ENCODE assay signal across 1 cellular context in the genomic region with DNA sequence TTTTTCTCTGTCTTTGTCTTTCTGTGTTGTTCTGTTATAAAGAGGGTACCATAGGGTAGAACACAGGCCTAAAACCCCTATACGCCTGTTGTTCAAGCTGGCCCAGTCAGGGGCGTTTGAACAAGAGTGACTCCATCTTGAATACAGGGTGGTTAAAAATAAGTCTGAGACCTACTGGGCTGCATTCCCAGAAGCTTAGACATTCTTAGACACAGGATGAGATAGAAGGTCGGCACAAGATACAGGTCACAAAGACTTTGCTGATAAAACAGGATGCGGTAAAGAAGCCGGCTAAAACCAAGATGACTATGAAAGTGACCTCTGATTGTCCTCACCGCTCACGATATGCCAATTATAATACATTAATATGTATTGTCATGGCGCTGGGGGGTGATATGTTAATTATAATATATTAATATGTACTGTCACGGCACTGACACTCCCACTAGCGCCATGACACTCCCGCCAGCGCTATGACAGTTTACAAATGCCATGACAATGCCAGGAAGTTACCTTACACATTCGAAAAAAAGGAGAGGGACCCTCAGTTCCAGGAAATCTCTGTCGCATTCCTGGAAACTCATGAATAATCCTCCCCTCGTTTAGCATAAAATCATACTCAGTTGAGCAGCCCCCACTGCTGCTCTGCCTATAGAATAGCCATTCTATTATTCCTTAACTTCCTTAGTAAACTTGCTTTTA.
TF ChIP-seq lines count a peak whose summit lies in the region.

No MANE protein-coding gene starts in this region.

TF ChIP-seq in K562, 482 proteins besides CTCF, POLR2A, EP300 and RAD21 (continued from another document and continues in another):
- TF ChIP-seq, protein P1, sequence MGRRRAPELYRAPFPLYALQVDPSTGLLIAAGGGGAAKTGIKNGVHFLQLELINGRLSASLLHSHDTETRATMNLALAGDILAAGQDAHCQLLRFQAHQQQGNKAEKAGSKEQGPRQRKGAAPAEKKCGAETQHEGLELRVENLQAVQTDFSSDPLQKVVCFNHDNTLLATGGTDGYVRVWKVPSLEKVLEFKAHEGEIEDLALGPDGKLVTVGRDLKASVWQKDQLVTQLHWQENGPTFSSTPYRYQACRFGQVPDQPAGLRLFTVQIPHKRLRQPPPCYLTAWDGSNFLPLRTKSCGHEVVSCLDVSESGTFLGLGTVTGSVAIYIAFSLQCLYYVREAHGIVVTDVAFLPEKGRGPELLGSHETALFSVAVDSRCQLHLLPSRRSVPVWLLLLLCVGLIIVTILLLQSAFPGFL (CRISPR knock-in tag; IDR thresholded peaks at IDR 0.05) = no peak
- TF ChIP-seq, protein P2, sequence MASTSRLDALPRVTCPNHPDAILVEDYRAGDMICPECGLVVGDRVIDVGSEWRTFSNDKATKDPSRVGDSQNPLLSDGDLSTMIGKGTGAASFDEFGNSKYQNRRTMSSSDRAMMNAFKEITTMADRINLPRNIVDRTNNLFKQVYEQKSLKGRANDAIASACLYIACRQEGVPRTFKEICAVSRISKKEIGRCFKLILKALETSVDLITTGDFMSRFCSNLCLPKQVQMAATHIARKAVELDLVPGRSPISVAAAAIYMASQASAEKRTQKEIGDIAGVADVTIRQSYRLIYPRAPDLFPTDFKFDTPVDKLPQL (IDR thresholded peaks at IDR 0.05; ENCODE audit: extremely low read depth, insufficient read length) = no peak
- TF ChIP-seq, protein P3, sequence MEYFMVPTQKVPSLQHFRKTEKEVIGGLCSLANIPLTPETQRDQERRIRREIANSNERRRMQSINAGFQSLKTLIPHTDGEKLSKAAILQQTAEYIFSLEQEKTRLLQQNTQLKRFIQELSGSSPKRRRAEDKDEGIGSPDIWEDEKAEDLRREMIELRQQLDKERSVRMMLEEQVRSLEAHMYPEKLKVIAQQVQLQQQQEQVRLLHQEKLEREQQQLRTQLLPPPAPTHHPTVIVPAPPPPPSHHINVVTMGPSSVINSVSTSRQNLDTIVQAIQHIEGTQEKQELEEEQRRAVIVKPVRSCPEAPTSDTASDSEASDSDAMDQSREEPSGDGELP (CRISPR knock-in tag; IDR thresholded peaks at IDR 0.05; ENCODE audit: borderline replicate concordance) = no peak
- TF ChIP-seq KLF10 (CRISPR knock-in tag; IDR thresholded peaks at IDR 0.05) (peak; percentile 97), TRIM28 (IDR thresholded peaks at IDR 0.05) (no peak), CCNT2 (IDR thresholded peaks at IDR 0.05; ENCODE audit: borderline replicate concordance, extremely low read depth, insufficient read length, low read depth, low read length) (no peak), ARID1B (IDR thresholded peaks at IDR 0.05) (0 out of 2 replicates have a peak, but pooled peaks have one; percentile 26), LEF1 (IDR thresholded peaks at IDR 0.05) (no peak), ADNP (tag; IDR thresholded peaks at IDR 0.05) (no peak), FOXJ3 (CRISPR knock-in tag; IDR thresholded peaks at IDR 0.05) (no peak), KHSRP (IDR thresholded peaks at IDR 0.05) (no peak), COPS2 (conservative IDR thresholded peaks at IDR 0.05) (no peak), NFIC (IDR thresholded peaks at IDR 0.05) (no peak), SLC30A9 (CRISPR knock-in tag; IDR thresholded peaks at IDR 0.05) (no peak), ZNF12 (CRISPR knock-in tag; IDR thresholded peaks at IDR 0.05) (no peak), RBM14 (IDR thresholded peaks at IDR 0.05; ENCODE audit: borderline replicate concordance, insufficient read depth, low read depth, low read length) (no peak), U2AF1 (optimal IDR thresholded peaks at IDR 0.05; ENCODE audit: low read depth, low read length) (no peak), TAF1 (IDR thresholded peaks at IDR 0.05; ENCODE audit: control insufficient read depth, extremely low read depth, insufficient read depth, low read length, severe bottlenecking) (no peak), ZNF717 (CRISPR knock-in tag; IDR thresholded peaks at IDR 0.05) (peak; percentile 81; the same call in 1 of the 2 replicates), ZNF174 (CRISPR knock-in tag; IDR thresholded peaks at IDR 0.05) (peak; percentile 100), EP400 (IDR thresholded peaks at IDR 0.05) (no peak), POLR2B (IDR thresholded peaks at IDR 0.05; ENCODE audit: low read depth, partially characterized antibody) (no peak), CC2D1A (IDR thresholded peaks at IDR 0.05) (no peak), ZNF431 (CRISPR knock-in tag; IDR thresholded peaks at IDR 0.05) (no peak), JUN (IDR thresholded peaks at IDR 0.05; ENCODE audit: borderline replicate concordance, low read depth, low read length) (no peak), JUN (CRISPR knock-in tag; IDR thresholded peaks at IDR 0.05; ENCODE audit: borderline replicate concordance) (no peak), SMAD1 (IDR thresholded peaks at IDR 0.05; ENCODE audit: low read depth, low read length, partially characterized antibody) (no peak), SIN3A (IDR thresholded peaks at IDR 0.05; ENCODE audit: borderline replicate concordance in 2 of 2, control insufficient read depth in 1 of 2, low read depth in 2 of 2, low read length in 2 of 2) (no peak), STAT5B (CRISPR knock-in tag; IDR thresholded peaks at IDR 0.05) (peak; percentile 98), ZNF140 (CRISPR knock-in tag; IDR thresholded peaks at IDR 0.05) (no peak), ILK (tag; IDR thresholded peaks at IDR 0.05; ENCODE audit: borderline replicate concordance, low read depth) (peak; percentile 97), ZC3H4 (CRISPR knock-in tag; IDR thresholded peaks at IDR 0.05; ENCODE audit: borderline replicate concordance) (no peak), SRSF9 (IDR thresholded peaks at IDR 0.05; ENCODE audit: borderline replicate concordance, low read depth, low read length) (no peak), ZNF133 (CRISPR knock-in tag; IDR thresholded peaks at IDR 0.05) (peak; percentile 99), TARDBP (IDR thresholded peaks at IDR 0.05) (no peak), TCF3 (CRISPR knock-in tag; IDR thresholded peaks at IDR 0.05) (no peak), ZSCAN29 (IDR thresholded peaks at IDR 0.05) (no peak), ZNF143 (CRISPR knock-in tag; IDR thresholded peaks at IDR 0.05) (no peak), SOX6 (IDR thresholded peaks at IDR 0.05) (peak; percentile 76), PRMT5 (CRISPR knock-in tag; IDR thresholded peaks at IDR 0.05) (no peak), MYC (IDR thresholded peaks at IDR 0.05; ENCODE audit: low read depth, low read length) (no peak), MYC (CRISPR knock-in tag; IDR thresholded peaks at IDR 0.05; ENCODE audit: borderline replicate concordance, low read depth) (peak; percentile 100), MEF2A (IDR thresholded peaks at IDR 0.05; ENCODE audit: control insufficient read depth, low read depth, low read length) (no peak), HMG20A (CRISPR knock-in tag; conservative IDR thresholded peaks at IDR 0.05) (peak; percentile 99), NR4A1 (CRISPR knock-in tag; IDR thresholded peaks at IDR 0.05) (peak; percentile 100), NR4A1 (tag; IDR thresholded peaks at IDR 0.05) (peak; percentile 100), TBL1XR1 (IDR thresholded peaks at IDR 0.05; ENCODE audit: low read length in 2 of 2) (peak in 1 of 2 experiments; percentile 48; a peak in 1 of 4 replicates), JUNB (CRISPR knock-in tag; conservative IDR thresholded peaks at IDR 0.05) (peak; percentile 95), ZKSCAN1 (IDR thresholded peaks at IDR 0.05; ENCODE audit: low read depth, low read length) (no peak)
- TF ChIP-seq, protein P4, sequence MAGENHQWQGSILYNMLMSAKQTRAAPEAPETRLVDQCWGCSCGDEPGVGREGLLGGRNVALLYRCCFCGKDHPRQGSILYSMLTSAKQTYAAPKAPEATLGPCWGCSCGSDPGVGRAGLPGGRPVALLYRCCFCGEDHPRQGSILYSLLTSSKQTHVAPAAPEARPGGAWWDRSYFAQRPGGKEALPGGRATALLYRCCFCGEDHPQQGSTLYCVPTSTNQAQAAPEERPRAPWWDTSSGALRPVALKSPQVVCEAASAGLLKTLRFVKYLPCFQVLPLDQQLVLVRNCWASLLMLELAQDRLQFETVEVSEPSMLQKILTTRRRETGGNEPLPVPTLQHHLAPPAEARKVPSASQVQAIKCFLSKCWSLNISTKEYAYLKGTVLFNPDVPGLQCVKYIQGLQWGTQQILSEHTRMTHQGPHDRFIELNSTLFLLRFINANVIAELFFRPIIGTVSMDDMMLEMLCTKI (IDR thresholded peaks at IDR 0.05; ENCODE audit: partially characterized antibody) = no peak
- TF ChIP-seq, protein P5, sequence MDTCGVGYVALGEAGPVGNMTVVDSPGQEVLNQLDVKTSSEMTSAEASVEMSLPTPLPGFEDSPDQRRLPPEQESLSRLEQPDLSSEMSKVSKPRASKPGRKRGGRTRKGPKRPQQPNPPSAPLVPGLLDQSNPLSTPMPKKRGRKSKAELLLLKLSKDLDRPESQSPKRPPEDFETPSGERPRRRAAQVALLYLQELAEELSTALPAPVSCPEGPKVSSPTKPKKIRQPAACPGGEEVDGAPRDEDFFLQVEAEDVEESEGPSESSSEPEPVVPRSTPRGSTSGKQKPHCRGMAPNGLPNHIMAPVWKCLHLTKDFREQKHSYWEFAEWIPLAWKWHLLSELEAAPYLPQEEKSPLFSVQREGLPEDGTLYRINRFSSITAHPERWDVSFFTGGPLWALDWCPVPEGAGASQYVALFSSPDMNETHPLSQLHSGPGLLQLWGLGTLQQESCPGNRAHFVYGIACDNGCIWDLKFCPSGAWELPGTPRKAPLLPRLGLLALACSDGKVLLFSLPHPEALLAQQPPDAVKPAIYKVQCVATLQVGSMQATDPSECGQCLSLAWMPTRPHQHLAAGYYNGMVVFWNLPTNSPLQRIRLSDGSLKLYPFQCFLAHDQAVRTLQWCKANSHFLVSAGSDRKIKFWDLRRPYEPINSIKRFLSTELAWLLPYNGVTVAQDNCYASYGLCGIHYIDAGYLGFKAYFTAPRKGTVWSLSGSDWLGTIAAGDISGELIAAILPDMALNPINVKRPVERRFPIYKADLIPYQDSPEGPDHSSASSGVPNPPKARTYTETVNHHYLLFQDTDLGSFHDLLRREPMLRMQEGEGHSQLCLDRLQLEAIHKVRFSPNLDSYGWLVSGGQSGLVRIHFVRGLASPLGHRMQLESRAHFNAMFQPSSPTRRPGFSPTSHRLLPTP (IDR thresholded peaks at IDR 0.05; ENCODE audit: borderline replicate concordance, extremely low read depth, insufficient read length) = no peak
- TF ChIP-seq, protein P6, sequence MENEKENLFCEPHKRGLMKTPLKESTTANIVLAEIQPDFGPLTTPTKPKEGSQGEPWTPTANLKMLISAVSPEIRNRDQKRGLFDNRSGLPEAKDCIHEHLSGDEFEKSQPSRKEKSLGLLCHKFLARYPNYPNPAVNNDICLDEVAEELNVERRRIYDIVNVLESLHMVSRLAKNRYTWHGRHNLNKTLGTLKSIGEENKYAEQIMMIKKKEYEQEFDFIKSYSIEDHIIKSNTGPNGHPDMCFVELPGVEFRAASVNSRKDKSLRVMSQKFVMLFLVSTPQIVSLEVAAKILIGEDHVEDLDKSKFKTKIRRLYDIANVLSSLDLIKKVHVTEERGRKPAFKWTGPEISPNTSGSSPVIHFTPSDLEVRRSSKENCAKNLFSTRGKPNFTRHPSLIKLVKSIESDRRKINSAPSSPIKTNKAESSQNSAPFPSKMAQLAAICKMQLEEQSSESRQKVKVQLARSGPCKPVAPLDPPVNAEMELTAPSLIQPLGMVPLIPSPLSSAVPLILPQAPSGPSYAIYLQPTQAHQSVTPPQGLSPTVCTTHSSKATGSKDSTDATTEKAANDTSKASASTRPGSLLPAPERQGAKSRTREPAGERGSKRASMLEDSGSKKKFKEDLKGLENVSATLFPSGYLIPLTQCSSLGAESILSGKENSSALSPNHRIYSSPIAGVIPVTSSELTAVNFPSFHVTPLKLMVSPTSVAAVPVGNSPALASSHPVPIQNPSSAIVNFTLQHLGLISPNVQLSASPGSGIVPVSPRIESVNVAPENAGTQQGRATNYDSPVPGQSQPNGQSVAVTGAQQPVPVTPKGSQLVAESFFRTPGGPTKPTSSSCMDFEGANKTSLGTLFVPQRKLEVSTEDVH (IDR thresholded peaks at IDR 0.05; ENCODE audit: low read depth, partially characterized antibody) = no peak
- TF ChIP-seq, protein P7, sequence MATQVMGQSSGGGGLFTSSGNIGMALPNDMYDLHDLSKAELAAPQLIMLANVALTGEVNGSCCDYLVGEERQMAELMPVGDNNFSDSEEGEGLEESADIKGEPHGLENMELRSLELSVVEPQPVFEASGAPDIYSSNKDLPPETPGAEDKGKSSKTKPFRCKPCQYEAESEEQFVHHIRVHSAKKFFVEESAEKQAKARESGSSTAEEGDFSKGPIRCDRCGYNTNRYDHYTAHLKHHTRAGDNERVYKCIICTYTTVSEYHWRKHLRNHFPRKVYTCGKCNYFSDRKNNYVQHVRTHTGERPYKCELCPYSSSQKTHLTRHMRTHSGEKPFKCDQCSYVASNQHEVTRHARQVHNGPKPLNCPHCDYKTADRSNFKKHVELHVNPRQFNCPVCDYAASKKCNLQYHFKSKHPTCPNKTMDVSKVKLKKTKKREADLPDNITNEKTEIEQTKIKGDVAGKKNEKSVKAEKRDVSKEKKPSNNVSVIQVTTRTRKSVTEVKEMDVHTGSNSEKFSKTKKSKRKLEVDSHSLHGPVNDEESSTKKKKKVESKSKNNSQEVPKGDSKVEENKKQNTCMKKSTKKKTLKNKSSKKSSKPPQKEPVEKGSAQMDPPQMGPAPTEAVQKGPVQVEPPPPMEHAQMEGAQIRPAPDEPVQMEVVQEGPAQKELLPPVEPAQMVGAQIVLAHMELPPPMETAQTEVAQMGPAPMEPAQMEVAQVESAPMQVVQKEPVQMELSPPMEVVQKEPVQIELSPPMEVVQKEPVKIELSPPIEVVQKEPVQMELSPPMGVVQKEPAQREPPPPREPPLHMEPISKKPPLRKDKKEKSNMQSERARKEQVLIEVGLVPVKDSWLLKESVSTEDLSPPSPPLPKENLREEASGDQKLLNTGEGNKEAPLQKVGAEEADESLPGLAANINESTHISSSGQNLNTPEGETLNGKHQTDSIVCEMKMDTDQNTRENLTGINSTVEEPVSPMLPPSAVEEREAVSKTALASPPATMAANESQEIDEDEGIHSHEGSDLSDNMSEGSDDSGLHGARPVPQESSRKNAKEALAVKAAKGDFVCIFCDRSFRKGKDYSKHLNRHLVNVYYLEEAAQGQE (CRISPR knock-in tag; IDR thresholded peaks at IDR 0.05; ENCODE audit: low read depth) = peak; percentile 95
- TF ChIP-seq, protein P8, sequence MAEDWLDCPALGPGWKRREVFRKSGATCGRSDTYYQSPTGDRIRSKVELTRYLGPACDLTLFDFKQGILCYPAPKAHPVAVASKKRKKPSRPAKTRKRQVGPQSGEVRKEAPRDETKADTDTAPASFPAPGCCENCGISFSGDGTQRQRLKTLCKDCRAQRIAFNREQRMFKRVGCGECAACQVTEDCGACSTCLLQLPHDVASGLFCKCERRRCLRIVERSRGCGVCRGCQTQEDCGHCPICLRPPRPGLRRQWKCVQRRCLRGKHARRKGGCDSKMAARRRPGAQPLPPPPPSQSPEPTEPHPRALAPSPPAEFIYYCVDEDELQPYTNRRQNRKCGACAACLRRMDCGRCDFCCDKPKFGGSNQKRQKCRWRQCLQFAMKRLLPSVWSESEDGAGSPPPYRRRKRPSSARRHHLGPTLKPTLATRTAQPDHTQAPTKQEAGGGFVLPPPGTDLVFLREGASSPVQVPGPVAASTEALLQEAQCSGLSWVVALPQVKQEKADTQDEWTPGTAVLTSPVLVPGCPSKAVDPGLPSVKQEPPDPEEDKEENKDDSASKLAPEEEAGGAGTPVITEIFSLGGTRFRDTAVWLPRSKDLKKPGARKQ (CRISPR knock-in tag; IDR thresholded peaks at IDR 0.05) = no peak; the same call in none of the 2 replicates
